ENCODE assay signal across 31 cellular contexts in genomic region chr3:24341668-24342067, GRCh38.
"Had no signal": no experiment of that assay in that cellular context is flagged by ENCODE, and none has a peak within 500 bp of the region (broad histone marks: within the 10 kb centered on the region; RNA-seq: fewer than 3 reads in every experiment).

No MANE protein-coding gene starts in this region.

- H3K27ac ChIP-seq: breast epithelium, epithelial cell of prostate, esophagus squamous epithelium, gastrocnemius medialis, left ventricle myocardium inferior, neutrophil, right lobe of liver, skin epidermis, testis, transverse colon, WERI-Rb-1 had no signal

- DNase-seq: activated CD4-positive, alpha-beta T cell treated with anti-CD3 and anti-CD28 coated beads for 48 hours; activated CD4-positive, alpha-beta T cell treated with anti-CD3 and anti-CD28 coated beads, Interleukin-2, amount 50 U/mL, for 48 hours; activated CD8-positive, alpha-beta memory T cell treated with anti-CD3 and anti-CD28 coated beads for 24 hours; activated CD8-positive, alpha-beta memory T cell treated with anti-CD3 and anti-CD28 coated beads, Interleukin-2, amount 50 U/mL, for 4 hours; activated gamma-delta T cell treated with Interleukin-2 at 50 U/mL for 16 hours; activated naive CD8-positive, alpha-beta T cell treated with anti-CD3 and anti-CD28 coated beads, Interleukin-2, amount 50 U/mL, for 24 hours; activated T-cell treated with anti-CD3 and anti-CD28 coated beads, Interleukin-2, amount 50 U/mL, for 1 hour; amygdala; central memory CD4-positive, alpha-beta T cell; effector CD4-positive, alpha-beta T cell; esophagus squamous epithelium; gastrocnemius medialis; head of caudate nucleus; hypothalamus; immature natural killer cell; kidney glomerular epithelial cell; left ventricle myocardium inferior; right lobe of liver; stimulated activated CD4-positive, alpha-beta T cell treated with anti-CD3 and anti-CD28 coated beads, Interleukin-12 subunit alpha, Interleukin-12 subunit beta, amount 100 ng/mL, for 4 hours; stimulated activated CD4-positive, alpha-beta T cell treated with anti-CD3 and anti-CD28 coated beads, Interleukin-4, amount 100 ng/mL, for 1 hour; stimulated activated naive CD8-positive, alpha-beta T cell treated with anti-CD3 and anti-CD28 coated beads, Interleukin-15, Interleukin-2, amounts not matched to agents 100 U/mL and 50 U/mL, for 24 hours; SW 1271; T-helper 9 cell; testis; transverse colon; WERI-Rb-1 had no signal

- H3K9me3 ChIP-seq: breast epithelium, esophagus squamous epithelium, gastrocnemius medialis, left ventricle myocardium inferior, neutrophil, right lobe of liver, testis, transverse colon had no signal

- H3K4me3 ChIP-seq: breast epithelium, esophagus squamous epithelium, gastrocnemius medialis, left ventricle myocardium inferior, right lobe of liver, skin epidermis, testis, transverse colon had no signal

- H3K27me3 ChIP-seq: breast epithelium, esophagus squamous epithelium, gastrocnemius medialis, neutrophil, right lobe of liver, testis, transverse colon had no signal

- ATAC-seq: activated CD4-positive, CD25-positive, alpha-beta regulatory T cell treated with anti-CD3 and anti-CD28 coated beads, Interleukin-2, amount 50 U/mL, for 24 hours; activated naive CD8-positive, alpha-beta T cell treated with anti-CD3 and anti-CD28 coated beads, Interleukin-2, amount 50 U/mL, for 24 hours; right lobe of liver; stimulated activated naive CD8-positive, alpha-beta T cell treated with anti-CD3 and anti-CD28 coated beads, Interleukin-15, Interleukin-2, amounts not matched to agents 100 U/mL and 50 U/mL, for 24 hours had no signal

- H3K4me1 ChIP-seq: testis had no signal

- H3K36me3 ChIP-seq: breast epithelium, esophagus squamous epithelium, gastrocnemius medialis, left ventricle myocardium inferior, neutrophil, right lobe of liver, transverse colon, WERI-Rb-1 had no signal
